In genomic region chr20:64057628-64058498, GRCh38 we compare ENCODE assay signal across 1 cellular context.
TF ChIP-seq lines count a peak whose summit lies in the region.

No MANE protein-coding gene starts in this region.

TF ChIP-seq in HepG2, 621 proteins besides CTCF, POLR2A, EP300 and RAD21 (continued from another document):
- TF ChIP-seq HMGXB4 (CRISPR knock-in tag; IDR thresholded peaks at IDR 0.05; ENCODE audit: borderline replicate concordance in 1 of 2, low read depth in 1 of 2) (peak; percentile 93 to 94), ZGPAT (CRISPR knock-in tag; IDR thresholded peaks at IDR 0.05) (peak; percentile 52; the same call in 1 of the 2 replicates), MTF2 (CRISPR knock-in tag; IDR thresholded peaks at IDR 0.05; ENCODE audit: borderline replicate concordance) (no peak), E2F1 (CRISPR knock-in tag; IDR thresholded peaks at IDR 0.05) (0 out of 2 replicates have a peak, but pooled peaks have one; percentile 46), NFKB2 (CRISPR knock-in tag; IDR thresholded peaks at IDR 0.05; ENCODE audit: borderline replicate concordance) (peak; percentile 88; the same call in 1 of the 2 replicates), HOXA5 (CRISPR knock-in tag; IDR thresholded peaks at IDR 0.05) (peak; percentile 67; the same call in 1 of the 2 replicates), PLRG1 (conservative IDR thresholded peaks at IDR 0.05) (no peak), KDM2A (CRISPR knock-in tag; IDR thresholded peaks at IDR 0.05; ENCODE audit: borderline replicate concordance, low read depth) (peak; percentile 84), PHF8 (CRISPR knock-in tag; IDR thresholded peaks at IDR 0.05) (peak; percentile 26; the same call in 1 of the 2 replicates), MEIS2 (CRISPR knock-in tag; IDR thresholded peaks at IDR 0.05) (peak; percentile 64; the same call in 1 of the 2 replicates), ZSCAN9 (CRISPR knock-in tag; IDR thresholded peaks at IDR 0.05; ENCODE audit: borderline replicate concordance) (no peak), KLF16 (CRISPR knock-in tag; IDR thresholded peaks at IDR 0.05) (peak in 1 of 2 experiments; percentile 54; a peak in 1 of 4 replicates), PRPF4 (IDR thresholded peaks at IDR 0.05; ENCODE audit: low read depth, low read length, poor library complexity, severe bottlenecking) (no peak), ZNF317 (CRISPR knock-in tag; IDR thresholded peaks at IDR 0.05) (peak; percentile 30; the same call in 1 of the 2 replicates), HMGXB3 (CRISPR knock-in tag; IDR thresholded peaks at IDR 0.05; ENCODE audit: borderline replicate concordance) (0 out of 2 replicates have a peak, but pooled peaks have one; percentile 30), SAP130 (CRISPR knock-in tag; IDR thresholded peaks at IDR 0.05; ENCODE audit: low read depth) (peak; percentile 74; the same call in 1 of the 2 replicates), ZKSCAN8 (CRISPR knock-in tag; IDR thresholded peaks at IDR 0.05; ENCODE audit: borderline replicate concordance) (peak; percentile 34; the same call in 1 of the 2 replicates), SMARCE1 (IDR thresholded peaks at IDR 0.05; ENCODE audit: borderline replicate concordance) (0 out of 2 replicates have a peak, but pooled peaks have one; percentile 36), SALL1 (CRISPR knock-in tag; IDR thresholded peaks at IDR 0.05) (peak; percentile 36; the same call in 1 of the 2 replicates), ZNF646 (CRISPR knock-in tag; IDR thresholded peaks at IDR 0.05) (0 out of 2 replicates have a peak, but pooled peaks have one; percentile 51), ZNF263 (CRISPR knock-in tag; IDR thresholded peaks at IDR 0.05) (peak; percentile 37; the same call in 1 of the 2 replicates), FOSL2 (CRISPR knock-in tag; IDR thresholded peaks at IDR 0.05) (peak; percentile 75), ATF7 (IDR thresholded peaks at IDR 0.05) (no peak), ATF7 (CRISPR knock-in tag; IDR thresholded peaks at IDR 0.05) (0 out of 2 replicates have a peak, but pooled peaks have one; percentile 19), SRSF1 (optimal IDR thresholded peaks at IDR 0.05; ENCODE audit: low read depth, low read length) (peak; percentile 92), PRDM15 (CRISPR knock-in tag; IDR thresholded peaks at IDR 0.05) (peak; percentile 20; the same call in 1 of the 2 replicates), REL (CRISPR knock-in tag; conservative IDR thresholded peaks at IDR 0.05) (no peak), ZNF580 (CRISPR knock-in tag; IDR thresholded peaks at IDR 0.05; ENCODE audit: borderline replicate concordance, low read depth) (peak; percentile 27; the same call in 1 of the 2 replicates)
TF ChIP-seq in HepG2: peak in this region for 234.
